8 cellular contexts compared by ENCODE assay signal in genomic region chr16:11576427-11577289, GRCh38. TPM values are rescaled to one million over a fixed set of nuclear protein-coding genes. Genes with fewer than 3 reads are reported as not detected.
DNase-seq lines count a peak whose midpoint lies in the region; ATAC-seq and FAIRE-seq lines count a peak whose summit lies in the region.

No MANE protein-coding gene starts in this region.

- no peaks in the 10 kb centered on the region for H3K27me3 ChIP-seq in small intestine (ENCODE audit: control insufficient read depth in 2 of 2, insufficient read depth in 2 of 2, low read length in 2 of 2)

- no peak for FAIRE-seq in small intestine (lab: Jason Lieb, UNC)

- peaks cover 59% of the 10 kb centered on the region for H3K36me3 Mint-ChIP-seq in activated naive CD8-positive, alpha-beta T cell treated with anti-CD3 and anti-CD28 coated beads, Interleukin-2, amount 50 U/mL, for 24 hours (ENCODE audit: low read depth)

- 60 to 70% (median 61%) methylated on average over 9 of the region's 9 CpGs for WGBS in small intestine, 3 donors

- H3K4me3 ChIP-seq in small intestine (ENCODE audit: low read depth in 1 of 2, low read length in 2 of 2): no peak overlapping the region

- no peaks in the 10 kb centered on the region for H3K9me3 ChIP-seq in small intestine (ENCODE audit: control insufficient read depth, low read depth)

- peaks cover 91% of the 10 kb centered on the region for H3K4me1 Mint-ChIP-seq in activated naive CD8-positive, alpha-beta T cell treated with anti-CD3 and anti-CD28 coated beads, Interleukin-2, amount 50 U/mL, for 24 hours

- H3K27ac Mint-ChIP-seq in activated naive CD8-positive, alpha-beta T cell treated with anti-CD3 and anti-CD28 coated beads, Interleukin-2, amount 50 U/mL, for 24 hours: peak overlapping the region; percentile 20

- peak; percentile 8 for DNase-seq in A172 (ENCODE audit: low spot score)
- DNase-seq in activated naive CD8-positive, alpha-beta T cell treated with anti-CD3 and anti-CD28 coated beads, Interleukin-2, amount 50 U/mL, for 24 hours: no peak
- DNase-seq in small intestine: no peak
- DNase-seq in activated CD8-positive, alpha-beta memory T cell treated with anti-CD3 and anti-CD28 coated beads, Interleukin-2, amount 50 U/mL, for 48 hours: no peak

- H3K4me1 ChIP-seq in small intestine (ENCODE audit: control insufficient read depth in 2 of 2, insufficient read depth in 1 of 2, low read depth in 1 of 2, low read length in 1 of 2): peaks cover 2 to 17% of the 10 kb centered on the region in 2 donors

- H3K36me3 ChIP-seq in small intestine (ENCODE audit: control insufficient read depth in 2 of 2, insufficient read depth in 2 of 2, low read length in 2 of 2): no peaks in the 10 kb centered on the region

- H3K27me3 Mint-ChIP-seq in activated naive CD8-positive, alpha-beta T cell treated with anti-CD3 and anti-CD28 coated beads, Interleukin-2, amount 50 U/mL, for 24 hours: peaks cover 2% of the 10 kb centered on the region

- H3K4me3 Mint-ChIP-seq in activated naive CD8-positive, alpha-beta T cell treated with anti-CD3 and anti-CD28 coated beads, Interleukin-2, amount 50 U/mL, for 24 hours: peak overlapping the region; percentile 42

- no peak overlapping the region for H3K27ac ChIP-seq in small intestine (ENCODE audit: low read depth in 1 of 2, low read length in 1 of 2)

- no peaks in the 10 kb centered on the region for H3K9me3 Mint-ChIP-seq in activated naive CD8-positive, alpha-beta T cell treated with anti-CD3 and anti-CD28 coated beads, Interleukin-2, amount 50 U/mL, for 24 hours

- ATAC-seq in GM18867 (IDR thresholded peaks at IDR 0.05; ENCODE audit: unreplicated experiment): peak; percentile 53
- peak; percentile 59 for ATAC-seq in HG03196 (IDR thresholded peaks at IDR 0.05; ENCODE audit: unreplicated experiment)
- ATAC-seq in activated naive CD8-positive, alpha-beta T cell treated with anti-CD3 and anti-CD28 coated beads, Interleukin-2, amount 50 U/mL, for 24 hours: no peak
- ATAC-seq in HG02763 (IDR thresholded peaks at IDR 0.05; ENCODE audit: unreplicated experiment): no peak
- no peak for ATAC-seq in HG03565 (IDR thresholded peaks at IDR 0.05; ENCODE audit: unreplicated experiment)

RNA-seq across cellular contexts. Expression of gene LITAF, which starts 10.1 kb away (rescaled TPM):
- total RNA-seq in A172 (2014; rRNA removed; shearing (Covaris generic)): 30.1 and 38.4 TPM in 2 replicates
- 100 to 1,000 TPM in 1 of 3 donors, 10 to 100 TPM in 2; 44.7 to 112 (median 47.8) TPM for polyA plus RNA-seq in small intestine

Comparison
In these comparisons a context has a peak if more than half of its experiments do, and no peak if none do; other contexts are left out.
1. ATAC-seq: peak in GM18867 (single experiment) and HG03196 (single experiment); none in activated naive CD8-positive, alpha-beta T cell treated with anti-CD3 and anti-CD28 coated beads, Interleukin-2, amount 50 U/mL, for 24 hours (single experiment), HG02763 (single experiment) and HG03565 (single experiment).